ENCODE assay signal across 11 cellular contexts in genomic region chr17:73247728-73248127, GRCh38. TPM values are rescaled to one million over a fixed set of nuclear protein-coding genes. Genes with fewer than 3 reads are reported as not detected.
DNase-seq lines count a peak whose midpoint lies in the region; ATAC-seq and TF ChIP-seq lines count a peak whose summit lies in the region.
"Had no signal": no experiment of that assay in that cellular context is flagged by ENCODE, and none has a peak within 500 bp of the region (broad histone marks: within the 10 kb centered on the region; RNA-seq: fewer than 3 reads in every experiment).

No MANE protein-coding gene starts in this region.

- H3K4me3 ChIP-seq in WERI-Rb-1 (ENCODE audit: low read depth, low read length) (no peak overlapping the region), fibroblast of mammary gland (ENCODE audit: control insufficient read depth, low read depth, low read length) (no peak overlapping the region), upper lobe of right lung (no peak overlapping the region)

- H3K4me1 ChIP-seq in upper lobe of right lung = no peaks in the 10 kb centered on the region

- H3K27me3 ChIP-seq in WERI-Rb-1 (ENCODE audit: insufficient read depth, low read depth, severe bottlenecking) = no peaks in the 10 kb centered on the region
- no peaks in the 10 kb centered on the region for H3K27me3 ChIP-seq in upper lobe of right lung

- H3K36me3 ChIP-seq in WERI-Rb-1 = peaks cover 27% of the 10 kb centered on the region
- peaks cover 50% of the 10 kb centered on the region for H3K36me3 ChIP-seq in upper lobe of right lung

- ATAC-seq in upper lobe of right lung (no peak), GM18517 (IDR thresholded peaks at IDR 0.05; ENCODE audit: unreplicated experiment) (no peak), GM18909 (IDR thresholded peaks at IDR 0.05; ENCODE audit: poor library complexity, unreplicated experiment) (no peak)

- DNase-seq in GM10266 (ENCODE audit: extremely low spot score) (no peak), WERI-Rb-1 (no peak), fibroblast of mammary gland (ENCODE audit: low read depth) (peak; percentile 24), upper lobe of right lung (no peak), activated T-cell treated with anti-CD3 and anti-CD28 coated beads for 4 hours (no peak)
- DNase-seq: GF-D8, NCI-H526 treated with DMSO at 0.1 percent for 48 hours had no signal

- no peaks in the 10 kb centered on the region for H3K9me3 ChIP-seq in WERI-Rb-1 (ENCODE audit: severe bottlenecking)
- H3K9me3 ChIP-seq in upper lobe of right lung = no peaks in the 10 kb centered on the region

- TF ChIP-seq CTCF in GM10266 (IDR thresholded peaks at IDR 0.05; ENCODE audit: control insufficient read depth, insufficient read depth, low read depth, missing control alignments) (peak; percentile 10), WERI-Rb-1 (IDR thresholded peaks at IDR 0.05; ENCODE audit: low read depth, low read length) (0 out of 2 replicates have a peak, but pooled peaks have one; percentile 8), fibroblast of mammary gland (conservative IDR thresholded peaks at IDR 0.05; ENCODE audit: control insufficient read depth, insufficient read depth, low read depth, low read length) (peak; percentile 25), upper lobe of right lung (IDR thresholded peaks at IDR 0.05) (peak; percentile 12)

- intact Hi-C loops in upper lobe of right lung (cut with DNase I) = no loop called here

- H3K27ac ChIP-seq in WERI-Rb-1 (peak overlapping the region; percentile 59), upper lobe of right lung (no peak overlapping the region)
- H3K27ac ChIP-seq: epithelial cell of prostate had no signal

RNA-seq across cellular contexts. Expression of gene CPSF4L, which starts 14.0 kb away (rescaled TPM):
- total RNA-seq in upper lobe of right lung = not detected
- total RNA-seq: posterior vena cava had no signal

RNA-seq across cellular contexts. Expression of gene COG1, which starts 54.9 kb away (rescaled TPM):
- 37.0 TPM for total RNA-seq in upper lobe of right lung
